In genomic region chr6:32195902-32196681, GRCh38 we compare ENCODE assay signal across 1 cellular context.
TF ChIP-seq lines count a peak whose summit lies in the region.

No MANE protein-coding gene starts in this region.

TF ChIP-seq in WTC11, 78 proteins besides CTCF, POLR2A, EP300 and RAD21 (continued from another document):
- TF ChIP-seq NFYB (CRISPR knock-in tag; conservative IDR thresholded peaks at IDR 0.05; ENCODE audit: low read depth) (no peak), RORB (CRISPR knock-in tag; IDR thresholded peaks at IDR 0.05) (no peak), JUN (CRISPR knock-in tag; IDR thresholded peaks at IDR 0.05) (peak; percentile 80; the same call in 1 of the 2 replicates), AR (CRISPR knock-in tag; IDR thresholded peaks at IDR 0.05) (peak; percentile 58; the same call in 1 of the 2 replicates), RELA (CRISPR knock-in tag; IDR thresholded peaks at IDR 0.05; ENCODE audit: borderline replicate concordance) (no peak), EMX1 (CRISPR knock-in tag; IDR thresholded peaks at IDR 0.05) (0 out of 2 replicates have a peak, but pooled peaks have one; percentile 46), ELF4 (CRISPR knock-in tag; IDR thresholded peaks at IDR 0.05; ENCODE audit: low read depth) (no peak), ZNF512 (CRISPR knock-in tag; IDR thresholded peaks at IDR 0.05; ENCODE audit: borderline replicate concordance) (no peak), FOXJ3 (CRISPR knock-in tag; IDR thresholded peaks at IDR 0.05; ENCODE audit: borderline replicate concordance) (no peak), SP1 (CRISPR knock-in tag; conservative IDR thresholded peaks at IDR 0.05) (peak; percentile 56; the same call in 1 of the 2 replicates), HMGXB4 (CRISPR knock-in tag; IDR thresholded peaks at IDR 0.05) (no peak; the same call in 1 of the 2 replicates), FOXP1 (CRISPR knock-in tag; IDR thresholded peaks at IDR 0.05; ENCODE audit: borderline replicate concordance) (peak; percentile 72), TCF7 (CRISPR knock-in tag; IDR thresholded peaks at IDR 0.05; ENCODE audit: low read depth) (no peak), KAT7 (CRISPR knock-in tag; IDR thresholded peaks at IDR 0.05; ENCODE audit: borderline replicate concordance) (peak; percentile 62; the same call in 1 of the 2 replicates), NR2C2 (CRISPR knock-in tag; IDR thresholded peaks at IDR 0.05) (0 out of 2 replicates have a peak, but pooled peaks have one; percentile 42), CDX4 (CRISPR knock-in tag; IDR thresholded peaks at IDR 0.05; ENCODE audit: borderline replicate concordance) (no peak), OVOL2 (CRISPR knock-in tag; IDR thresholded peaks at IDR 0.05; ENCODE audit: borderline replicate concordance) (no peak), TEAD1 (CRISPR knock-in tag; IDR thresholded peaks at IDR 0.05) (no peak), NFATC4 (CRISPR knock-in tag; IDR thresholded peaks at IDR 0.05) (0 out of 2 replicates have a peak, but pooled peaks have one; percentile 11), HMGA2 (CRISPR knock-in tag; IDR thresholded peaks at IDR 0.05) (no peak), MAX (CRISPR knock-in tag; IDR thresholded peaks at IDR 0.05) (peak; percentile 54; the same call in 1 of the 2 replicates), ESRRA (CRISPR knock-in tag; IDR thresholded peaks at IDR 0.05; ENCODE audit: borderline replicate concordance) (no peak), MXD4 (CRISPR knock-in tag; IDR thresholded peaks at IDR 0.05; ENCODE audit: borderline replicate concordance) (no peak), MLX (CRISPR knock-in tag; IDR thresholded peaks at IDR 0.05) (0 out of 2 replicates have a peak, but pooled peaks have one; percentile 68), ZNF423 (CRISPR knock-in tag; IDR thresholded peaks at IDR 0.05) (no peak), NR1H2 (CRISPR knock-in tag; IDR thresholded peaks at IDR 0.05) (no peak), ZNF263 (CRISPR knock-in tag; IDR thresholded peaks at IDR 0.05; ENCODE audit: low read depth) (no peak), ATF2 (CRISPR knock-in tag; IDR thresholded peaks at IDR 0.05; ENCODE audit: borderline replicate concordance, low read depth) (peak; percentile 11; the same call in 1 of the 2 replicates), STAT6 (CRISPR knock-in tag; conservative IDR thresholded peaks at IDR 0.05; ENCODE audit: low read depth) (no peak), ZNF532 (CRISPR knock-in tag; IDR thresholded peaks at IDR 0.05; ENCODE audit: borderline replicate concordance) (peak; percentile 80; the same call in 1 of the 2 replicates), E2F1 (CRISPR knock-in tag; IDR thresholded peaks at IDR 0.05) (0 out of 2 replicates have a peak, but pooled peaks have one; percentile 62), ZNF396 (CRISPR knock-in tag; IDR thresholded peaks at IDR 0.05; ENCODE audit: borderline replicate concordance) (no peak)
